In genomic region chr2:217918220-217919024, GRCh38 we compare ENCODE assay signal across 9 cellular contexts.
DNase-seq lines count a peak whose midpoint lies in the region; TF ChIP-seq lines count a peak whose summit lies in the region.
"Had no signal": no experiment of that assay in that cellular context is flagged by ENCODE, and none has a peak within 500 bp of the region (broad histone marks: within the 10 kb centered on the region; RNA-seq: fewer than 3 reads in every experiment).

No MANE protein-coding gene starts in this region.

- intact Hi-C loops in tibial artery (cut with DNase I; ENCODE audit: low total_unique reads), result no loop called here

- peak in 2 of 3 experiments; percentile 4 to 24 for DNase-seq in NCI-H1417 (lab: John Stamatoyannopoulos, UW)
- no peak for DNase-seq in NCI-H1417 treated with DMSO at 0.1 percent for 48 hours (lab: John Stamatoyannopoulos, UW)
- no peak for DNase-seq in chondrocyte (ENCODE audit: low spot score)
- peak; percentile 46 to 87 for DNase-seq in tibial artery
- DNase-seq in NCI-H524 treated with DMSO at 0.1 percent for 48 hours (lab: John Stamatoyannopoulos, UW), result no peak
- DNase-seq in NCI-H2029 treated with DMSO at 0.1 percent for 48 hours (lab: John Stamatoyannopoulos, UW), result no peak
- DNase-seq in activated CD8-positive, alpha-beta memory T cell treated with anti-CD3 and anti-CD28 coated beads for 24 hours, result no peak
- DNase-seq: activated naive CD8-positive, alpha-beta T cell treated with anti-CD3 and anti-CD28 coated beads for 36 hours had no signal

- H3K4me3 ChIP-seq in liver (ENCODE audit: low read depth in 1 of 3, low read length in 3 of 3), result no peak overlapping the region
- peak overlapping the region in 1 of 2 donors; percentile 44 for H3K4me3 ChIP-seq in tibial artery

- H3K4me1 Mint-ChIP-seq in chondrocyte (ENCODE audit: low read depth), result peaks cover 90% of the 10 kb centered on the region
- H3K4me1 Mint-ChIP-seq: activated naive CD8-positive, alpha-beta T cell treated with anti-CD3 and anti-CD28 coated beads for 36 hours had no signal

- peak overlapping the region in 1 of 2 donors; percentile 48 for H3K9ac ChIP-seq in liver (ENCODE audit: low read depth in 1 of 2, low read length in 2 of 2)

- no peaks in the 10 kb centered on the region for H3K27me3 Mint-ChIP-seq in chondrocyte (ENCODE audit: low read depth)
- H3K27me3 Mint-ChIP-seq: activated naive CD8-positive, alpha-beta T cell treated with anti-CD3 and anti-CD28 coated beads for 36 hours had no signal

- H3K27ac Mint-ChIP-seq in chondrocyte (ENCODE audit: unreplicated experiment), result peak overlapping the region; percentile 90
- H3K27ac Mint-ChIP-seq: activated naive CD8-positive, alpha-beta T cell treated with anti-CD3 and anti-CD28 coated beads for 36 hours had no signal

- no peaks in the 10 kb centered on the region for H3K9me3 Mint-ChIP-seq in chondrocyte (ENCODE audit: low read depth)
- H3K9me3 Mint-ChIP-seq: activated naive CD8-positive, alpha-beta T cell treated with anti-CD3 and anti-CD28 coated beads for 36 hours had no signal

- H3K4me1 ChIP-seq in liver (ENCODE audit: control insufficient read depth in 4 of 4, insufficient read depth in 4 of 4, low read length in 3 of 4), result peaks cover 48 to 98% (median 91%) of the 10 kb centered on the region in 4 donors
- peaks cover 19 to 100% (median 99%) of the 10 kb centered on the region in 4 donors for H3K4me1 ChIP-seq in tibial artery

- peaks cover 16% of the 10 kb centered on the region for H3K36me3 Mint-ChIP-seq in chondrocyte (ENCODE audit: low read depth)
- H3K36me3 Mint-ChIP-seq: activated naive CD8-positive, alpha-beta T cell treated with anti-CD3 and anti-CD28 coated beads for 36 hours had no signal

- peak in 1 of 2 donors; percentile 50 for TF ChIP-seq RAD21 in liver (IDR thresholded peaks at IDR 0.05)

- H3K36me3 ChIP-seq in liver (ENCODE audit: control insufficient read depth in 4 of 4, insufficient read depth in 3 of 4, low read depth in 1 of 4, low read length in 3 of 4) (peaks cover 0 to 3% (median 0%) of the 10 kb centered on the region in 4 donors), tibial artery (peaks cover 46 to 48% (median 48%) of the 10 kb centered on the region in 3 donors)

- no peak overlapping the region for H3K4me3 Mint-ChIP-seq in chondrocyte (ENCODE audit: unreplicated experiment)
- H3K4me3 Mint-ChIP-seq: activated naive CD8-positive, alpha-beta T cell treated with anti-CD3 and anti-CD28 coated beads for 36 hours had no signal

- H3K27me3 ChIP-seq in liver (ENCODE audit: control insufficient read depth in 4 of 4, insufficient read depth in 4 of 4, low read length in 3 of 4), result no peaks in the 10 kb centered on the region
- H3K27me3 ChIP-seq in tibial artery, result no peaks in the 10 kb centered on the region

- H3K9me3 ChIP-seq in liver (ENCODE audit: control insufficient read depth in 4 of 4, low read length in 3 of 4), result no peaks in the 10 kb centered on the region
- no peaks in the 10 kb centered on the region for H3K9me3 ChIP-seq in tibial artery

- peak overlapping the region; percentile 68 to 99 for H3K27ac ChIP-seq in liver (ENCODE audit: low read depth in 1 of 2, low read length in 2 of 2)
- H3K27ac ChIP-seq in tibial artery, result peak overlapping the region; percentile 95 to 98

- TF ChIP-seq CTCF in chondrocyte (IDR thresholded peaks at IDR 0.05), result peak; percentile 71
- peak; percentile 19 for TF ChIP-seq CTCF in liver (IDR thresholded peaks at IDR 0.05; ENCODE audit: low read depth, low read length, missing input control)
- peak; percentile 30 for TF ChIP-seq CTCF in tibial artery (IDR thresholded peaks at IDR 0.05)

- 38% methylated on average over 24 of the region's 24 CpGs for WGBS in liver

TF ChIP-seq in liver, 16 proteins besides CTCF, POLR2A, EP300 and RAD21:
- TF ChIP-seq FOXA1 (IDR thresholded peaks at IDR 0.05) (no peak), TAF1 (conservative IDR thresholded peaks at IDR 0.05) (no peak), NR2F2 (IDR thresholded peaks at IDR 0.05) (peak; percentile 91), RXRA (IDR thresholded peaks at IDR 0.05) (peak; percentile 29 to 41), SP1 (IDR thresholded peaks at IDR 0.05) (no peak), FOXA2 (IDR thresholded peaks at IDR 0.05) (no peak), GABPA (IDR thresholded peaks at IDR 0.05 in 1 of 2, conservative IDR thresholded peaks at IDR 0.05 in 1 of 2) (no peak), EGR1 (IDR thresholded peaks at IDR 0.05; ENCODE audit: low read depth in 2 of 2) (no peak), MAX (IDR thresholded peaks at IDR 0.05) (no peak)
- TF ChIP-seq, protein P1, sequence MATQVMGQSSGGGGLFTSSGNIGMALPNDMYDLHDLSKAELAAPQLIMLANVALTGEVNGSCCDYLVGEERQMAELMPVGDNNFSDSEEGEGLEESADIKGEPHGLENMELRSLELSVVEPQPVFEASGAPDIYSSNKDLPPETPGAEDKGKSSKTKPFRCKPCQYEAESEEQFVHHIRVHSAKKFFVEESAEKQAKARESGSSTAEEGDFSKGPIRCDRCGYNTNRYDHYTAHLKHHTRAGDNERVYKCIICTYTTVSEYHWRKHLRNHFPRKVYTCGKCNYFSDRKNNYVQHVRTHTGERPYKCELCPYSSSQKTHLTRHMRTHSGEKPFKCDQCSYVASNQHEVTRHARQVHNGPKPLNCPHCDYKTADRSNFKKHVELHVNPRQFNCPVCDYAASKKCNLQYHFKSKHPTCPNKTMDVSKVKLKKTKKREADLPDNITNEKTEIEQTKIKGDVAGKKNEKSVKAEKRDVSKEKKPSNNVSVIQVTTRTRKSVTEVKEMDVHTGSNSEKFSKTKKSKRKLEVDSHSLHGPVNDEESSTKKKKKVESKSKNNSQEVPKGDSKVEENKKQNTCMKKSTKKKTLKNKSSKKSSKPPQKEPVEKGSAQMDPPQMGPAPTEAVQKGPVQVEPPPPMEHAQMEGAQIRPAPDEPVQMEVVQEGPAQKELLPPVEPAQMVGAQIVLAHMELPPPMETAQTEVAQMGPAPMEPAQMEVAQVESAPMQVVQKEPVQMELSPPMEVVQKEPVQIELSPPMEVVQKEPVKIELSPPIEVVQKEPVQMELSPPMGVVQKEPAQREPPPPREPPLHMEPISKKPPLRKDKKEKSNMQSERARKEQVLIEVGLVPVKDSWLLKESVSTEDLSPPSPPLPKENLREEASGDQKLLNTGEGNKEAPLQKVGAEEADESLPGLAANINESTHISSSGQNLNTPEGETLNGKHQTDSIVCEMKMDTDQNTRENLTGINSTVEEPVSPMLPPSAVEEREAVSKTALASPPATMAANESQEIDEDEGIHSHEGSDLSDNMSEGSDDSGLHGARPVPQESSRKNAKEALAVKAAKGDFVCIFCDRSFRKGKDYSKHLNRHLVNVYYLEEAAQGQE (IDR thresholded peaks at IDR 0.05), result no peak

Comparison
In these comparisons a context has a peak if more than half of its experiments do, and no peak if none do; other contexts are left out.
1. DNase-seq: peak in NCI-H1417 (2 of 3) and tibial artery (2 of 2); none in NCI-H1417 treated with DMSO at 0.1 percent for 48 hours (single experiment), chondrocyte (single experiment), NCI-H524 treated with DMSO at 0.1 percent for 48 hours (single experiment), NCI-H2029 treated with DMSO at 0.1 percent for 48 hours (single experiment) and activated CD8-positive, alpha-beta memory T cell treated with anti-CD3 and anti-CD28 coated beads for 24 hours (single experiment).
2. CTCF ChIP-seq: peak in every context shown above with its lines; median percentile 71 in chondrocyte; 30 in tibial artery; 19 in liver.